ENCODE assay signal across 8 cellular contexts in the genomic region with DNA sequence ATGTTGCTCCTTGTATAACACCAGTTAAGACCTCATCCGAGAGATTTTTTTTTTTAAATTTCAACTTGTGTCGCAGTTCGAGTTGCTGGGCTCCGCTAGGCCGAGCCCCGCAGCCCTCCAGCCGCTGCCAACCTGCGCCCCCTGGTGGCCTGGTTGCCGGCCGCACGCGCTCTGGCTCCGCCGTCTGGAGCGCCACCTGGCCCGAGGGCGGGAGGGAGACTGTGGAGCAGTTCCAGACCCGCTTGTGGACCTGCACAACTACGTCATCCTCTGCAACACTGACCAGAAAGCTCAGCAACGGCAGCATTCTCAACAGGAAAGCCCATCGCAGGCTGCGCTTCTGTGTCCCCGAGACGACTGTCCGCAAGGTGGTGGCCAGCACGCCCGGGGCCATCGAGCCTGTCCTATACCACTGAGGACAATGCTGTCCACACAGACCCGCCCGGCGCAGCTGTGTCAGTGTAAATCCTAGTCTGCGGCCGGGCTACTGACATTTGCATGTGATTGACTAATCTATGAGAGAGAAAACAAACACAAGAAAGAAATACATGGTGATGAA. TPM values are rescaled to one million over a fixed set of nuclear protein-coding genes. Genes with fewer than 3 reads are reported as not detected.
A peak's percentile ranks its signal among the peaks of the same experiment; 100 is the strongest.
DNase-seq lines count a peak whose midpoint lies in the region; ATAC-seq and TF ChIP-seq lines count a peak whose summit lies in the region.

No MANE protein-coding gene starts in this region.

- H3K27ac Mint-ChIP-seq in IgD-negative memory B cell (no peak overlapping the region), nephron progenitor cell (no peak overlapping the region)

- TF ChIP-seq CTCF in fibroblast of pulmonary artery (IDR thresholded peaks at IDR 0.05; ENCODE audit: low read length, missing control alignments) (peak; percentile 70), nephron progenitor cell (IDR thresholded peaks at IDR 0.05) (peak; percentile 98)

- no peaks in the 10 kb centered on the region for H3K36me3 Mint-ChIP-seq in IgD-negative memory B cell
- H3K36me3 Mint-ChIP-seq in nephron progenitor cell (ENCODE audit: low read depth), result no peaks in the 10 kb centered on the region

- no peaks in the 10 kb centered on the region for H3K9me3 Mint-ChIP-seq in IgD-negative memory B cell
- H3K9me3 Mint-ChIP-seq in nephron progenitor cell, result no peaks in the 10 kb centered on the region

- peak; percentile 93 for ATAC-seq in GM21576 (IDR thresholded peaks at IDR 0.05; ENCODE audit: unreplicated experiment)
- peak; percentile 99 for ATAC-seq in stimulated activated naive CD8-positive, alpha-beta T cell treated with anti-CD3 and anti-CD28 coated beads, Interleukin-15, Interleukin-2, amounts not matched to agents 100 U/mL and 50 U/mL, for 24 hours

- H3K4me3 ChIP-seq in fibroblast of pulmonary artery (replicated peaks; ENCODE audit: low read depth, low read length), result peak overlapping the region; percentile 43

- DNase-seq in DMS114 treated with DMSO at 0.1 percent for 48 hours (lab: John Stamatoyannopoulos, UW; ENCODE audit: unreplicated experiment) (peak; percentile 51), RKO (ENCODE audit: low spot score) (peak; percentile 87), fibroblast of pulmonary artery (ENCODE audit: low read depth) (peak; percentile 81), nephron progenitor cell (peak; percentile 96)
- peak; percentile 77 for DNase-seq in activated T-helper 9 cell treated with anti-CD3 and anti-CD28 coated beads, Interleukin-2, amount 50 U/mL, for 16 hours (ENCODE audit: low read depth)
- DNase-seq in stimulated activated naive CD8-positive, alpha-beta T cell treated with anti-CD3 and anti-CD28 coated beads, Interleukin-15, Interleukin-2, amounts not matched to agents 100 U/mL and 50 U/mL, for 24 hours, result peak; percentile 95

- H3K4me3 Mint-ChIP-seq in IgD-negative memory B cell (peak overlapping the region; percentile 3 to 82 (median 32)), nephron progenitor cell (peak overlapping the region; percentile 75)

- peaks cover 0 to 3% (median 1%) of the 10 kb centered on the region in 3 donors for H3K4me1 Mint-ChIP-seq in IgD-negative memory B cell
- H3K4me1 Mint-ChIP-seq in nephron progenitor cell, result peaks cover 4% of the 10 kb centered on the region

- H3K27me3 Mint-ChIP-seq in IgD-negative memory B cell (peaks cover 3% of the 10 kb centered on the region), nephron progenitor cell (ENCODE audit: low read depth, poor library complexity) (peaks cover 38% of the 10 kb centered on the region)

RNA-seq across cellular contexts. Expression of a gene that starts 39.1 kb away (rescaled TPM):
- not detected for polyA plus RNA-seq in IgD-negative memory B cell

Comparison
In these comparisons a context has a peak if more than half of its experiments do, and no peak if none do; other contexts are left out.
1. Peak in every context shown above with its lines: DNase-seq, ATAC-seq and H3K4me3 ChIP-seq.